In the genomic region with DNA sequence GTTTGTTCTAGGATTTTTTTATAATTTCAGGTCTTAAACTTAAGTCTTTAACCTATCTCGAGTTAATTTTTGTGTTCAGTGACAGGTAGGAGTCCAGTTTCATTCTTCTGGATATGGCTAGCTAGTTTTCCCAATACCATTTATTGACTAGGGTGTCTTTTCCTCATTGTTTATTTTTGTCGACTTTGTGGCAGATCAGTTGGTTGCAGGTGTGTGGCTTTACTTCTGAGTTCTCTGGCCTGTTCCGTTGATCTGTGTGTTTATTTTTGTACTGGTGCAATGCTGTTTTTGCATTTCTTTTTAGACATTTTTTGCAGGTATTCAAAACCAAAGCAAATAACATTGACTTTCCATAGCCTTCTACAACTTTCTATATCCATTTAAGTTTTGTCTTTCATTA, we compare ENCODE assay signal across 30 cellular contexts.
"Had no signal": no experiment of that assay in that cellular context is flagged by ENCODE, and none has a peak within 500 bp of the region (broad histone marks: within the 10 kb centered on the region; RNA-seq: fewer than 3 reads in every experiment).

No MANE protein-coding gene starts in this region.

- H3K27me3 ChIP-seq: MG63, SJCRH30 had no signal

- H2AFZ ChIP-seq: PC-9 had no signal

- ATAC-seq: Panc1, Right ventricle myocardium inferior, SK-N-SH treated with all-trans-retinoic acid at 6 μM for 48 hours, T-cell had no signal

- FAIRE-seq: RCC 7860 had no signal

- H3K27ac Mint-ChIP-seq: T-cell had no signal

- H3K4me2 ChIP-seq: PC-9 had no signal

- H3K36me3 ChIP-seq: MG63, SJCRH30 had no signal

- H3K36me3 Mint-ChIP-seq: T-cell had no signal

- DNase-seq: Kasumi-1, KG1, MG63, MV-4-11, NCI-H1092, NCI-H1105, NCI-H1417 treated with DMSO at 0.1 percent for 48 hours, NCI-H1436 treated with DMSO at 0.1 percent for 48 hours, NCI-H1694 treated with DMSO at 0.1 percent for 48 hours, NCI-H187 treated with DMSO at 0.1 percent for 48 hours, NCI-H2029, NCI-H2081, NCI-H2171 treated with DMSO at 0.1 percent for 48 hours, NCI-H2227 treated with DMSO at 0.1 percent for 48 hours, NCI-H345, NCI-H446, NCI-H510A treated with DMSO at 0.1 percent for 48 hours, NCI-H524 treated with DMSO at 0.1 percent for 48 hours, NCI-H774, PC-9, SHP77, SIG-M5, SJCRH30, T-cell had no signal

- H3K4me1 ChIP-seq: SJCRH30 had no signal

- H3K9me3 Mint-ChIP-seq: T-cell had no signal

- H3K27ac ChIP-seq: PC-9, RWPE1, SJCRH30, SK-N-MC had no signal

- H3K4me1 Mint-ChIP-seq: T-cell had no signal

- H3K4me3 ChIP-seq: MG63, PC-9, SJCRH30, SK-N-MC had no signal

- H3K9me3 ChIP-seq: MG63, SJCRH30 had no signal

- H3K4me3 Mint-ChIP-seq: T-cell had no signal
